Comparison of ENCODE assay signal across 16 cellular contexts in genomic region chr1:176560681-176561080, GRCh38.
"Had no signal": no experiment of that assay in that cellular context is flagged by ENCODE, and none has a peak within 500 bp of the region (broad histone marks: within the 10 kb centered on the region; RNA-seq: fewer than 3 reads in every experiment).

No MANE protein-coding gene starts in this region.

- H3K4me1 ChIP-seq: gastrocnemius medialis, lower lobe of right lung, neural progenitor cell had no signal

- H3K4me1 Mint-ChIP-seq: naive B cell, neural progenitor cell, T-cell had no signal

- H3K4me2 ChIP-seq: neural progenitor cell had no signal

- DNase-seq: activated CD4-positive, alpha-beta T cell treated with anti-CD3 and anti-CD28 coated beads, Interleukin-2, amount 50 U/mL, for 1 hour; activated CD8-positive, alpha-beta memory T cell treated with anti-CD3 and anti-CD28 coated beads for 24 hours; activated naive CD4-positive, alpha-beta T cell; gastrocnemius medialis; heart left ventricle; left colon; lower lobe of right lung; naive B cell; T-cell; T-helper 9 cell had no signal

- H3K36me3 ChIP-seq: gastrocnemius medialis, heart left ventricle, lower lobe of right lung, neural progenitor cell, thoracic aorta had no signal

- H3K4me3 ChIP-seq: body of pancreas, gastrocnemius medialis, heart left ventricle, lower lobe of right lung, neural progenitor cell had no signal

- H3K27ac Mint-ChIP-seq: activated T-helper 1 cell treated with anti-CD3 and anti-CD28 coated beads, Interleukin-12 subunit alpha, Interleukin-12 subunit beta, Interleukin-2, Interleukin-4 antibody, amounts not matched to agents 30 ng/mL and 10 ng/mL and 1 ng/mL, durations not matched to agents 14 hours and 24 hours and 36 hours; naive B cell; neural progenitor cell; stimulated activated naive CD8-positive, alpha-beta T cell treated with anti-CD3 and anti-CD28 coated beads, Interleukin-15, Interleukin-2, amounts not matched to agents 100 ng/mL and 50 ng/mL, for 24 hours; T-cell had no signal

- H3K27ac ChIP-seq: body of pancreas, gastrocnemius medialis, heart left ventricle, lower lobe of right lung, neural progenitor cell had no signal

- H3K36me3 Mint-ChIP-seq: naive B cell, neural progenitor cell, T-cell had no signal

- H3K9me3 Mint-ChIP-seq: activated T-helper 1 cell treated with anti-CD3 and anti-CD28 coated beads, Interleukin-12 subunit alpha, Interleukin-12 subunit beta, Interleukin-2, Interleukin-4 antibody, amounts not matched to agents 30 ng/mL and 10 ng/mL and 1 ng/mL, durations not matched to agents 14 hours and 24 hours and 36 hours; neural progenitor cell; stimulated activated naive CD8-positive, alpha-beta T cell treated with anti-CD3 and anti-CD28 coated beads, Interleukin-15, Interleukin-2, amounts not matched to agents 100 ng/mL and 50 ng/mL, for 24 hours had no signal

- H3K9ac ChIP-seq: neural progenitor cell had no signal

- H3K27me3 ChIP-seq: body of pancreas, neural progenitor cell had no signal

- H3K4me3 Mint-ChIP-seq: activated T-helper 1 cell treated with anti-CD3 and anti-CD28 coated beads, Interleukin-12 subunit alpha, Interleukin-12 subunit beta, Interleukin-2, Interleukin-4 antibody, amounts not matched to agents 30 ng/mL and 10 ng/mL and 1 ng/mL, durations not matched to agents 14 hours and 24 hours and 36 hours; naive B cell; neural progenitor cell; stimulated activated naive CD8-positive, alpha-beta T cell treated with anti-CD3 and anti-CD28 coated beads, Interleukin-15, Interleukin-2, amounts not matched to agents 100 ng/mL and 50 ng/mL, for 24 hours; T-cell had no signal

- H3K9me3 ChIP-seq: body of pancreas, gastrocnemius medialis, heart left ventricle, lower lobe of right lung, thoracic aorta had no signal

- ATAC-seq: activated CD4-positive, CD25-positive, alpha-beta regulatory T cell treated with anti-CD3 and anti-CD28 coated beads, Interleukin-2, amount 50 U/mL, for 24 hours; body of pancreas; left colon; lower lobe of right lung; T-cell had no signal

- H2AFZ ChIP-seq: neural progenitor cell had no signal
